Comparison of ENCODE assay signal across 27 cellular contexts in genomic region chr1:171055966-171056643, GRCh38. TPM values are rescaled to one million over a fixed set of nuclear protein-coding genes. Genes with fewer than 3 reads are reported as not detected.
"Had no signal": no experiment of that assay in that cellular context is flagged by ENCODE, and none has a peak within 500 bp of the region (broad histone marks: within the 10 kb centered on the region; RNA-seq: fewer than 3 reads in every experiment).

No MANE protein-coding gene starts in this region.

- H3K9me3 Mint-ChIP-seq: activated CD4-positive, alpha-beta memory T cell treated with anti-CD3 and anti-CD28 coated beads for 36 hours; activated T-helper 2 cell treated with anti-CD3 and anti-CD28 coated beads, Interferon-gamma antibody, Interleukin-2, Interleukin-4, amounts not matched to agents 10 μg/mL and 5 μg/mL and 100 μg/mL, durations not matched to agents 14 hours and 24 hours and 36 hours had no signal

- H3K27me3 Mint-ChIP-seq: activated CD8-positive, alpha-beta memory T cell treated with anti-CD3 and anti-CD28 coated beads, Interleukin-2, amount 10 ng/mL, durations not matched to agents 7 days and 5 days; dendritic cell treated with granulocyte-macrophage colony-stimulating factor and Interleukin-4, amounts not matched to agents 40 ng/mL and 50 ng/mL, for 4 days had no signal

- H3K4me1 Mint-ChIP-seq: activated CD8-positive, alpha-beta memory T cell treated with anti-CD3 and anti-CD28 coated beads, Interleukin-2, amount 10 ng/mL, durations not matched to agents 7 days and 5 days; activated naive CD8-positive, alpha-beta T cell treated with anti-CD3 and anti-CD28 coated beads, Interleukin-2, amount 50 U/mL, for 24 hours had no signal

- H3K27ac ChIP-seq: epithelial cell of prostate, hepatocyte, left lung, right atrium auricular region, skin epidermis, upper lobe of left lung had no signal

- H3K79me2 ChIP-seq: hepatocyte had no signal

- H2AFZ ChIP-seq: hepatocyte had no signal

- H3K27ac Mint-ChIP-seq: activated CD4-positive, alpha-beta memory T cell treated with anti-CD3 and anti-CD28 coated beads for 36 hours; activated CD8-positive, alpha-beta memory T cell treated with anti-CD3 and anti-CD28 coated beads, Interleukin-2, amount 10 ng/mL, durations not matched to agents 7 days and 5 days; activated naive CD4-positive, alpha-beta T cell treated with anti-CD3 and anti-CD28 coated beads for 36 hours; activated naive CD8-positive, alpha-beta T cell treated with anti-CD3 and anti-CD28 coated beads, Interleukin-2, amount 50 U/mL, for 24 hours; activated T-helper 2 cell treated with anti-CD3 and anti-CD28 coated beads, Interferon-gamma antibody, Interleukin-2, Interleukin-4, amounts not matched to agents 10 μg/mL and 5 μg/mL and 100 μg/mL, durations not matched to agents 14 hours and 24 hours and 36 hours; dendritic cell treated with granulocyte-macrophage colony-stimulating factor and Interleukin-4, amounts not matched to agents 40 ng/mL and 50 ng/mL, for 4 days; effector memory CD8-positive, alpha-beta T cell; natural killer cell treated with Interleukin-12 subunit alpha and Interleukin-12 subunit beta and Interleukin-15 and Interleukin-18, amount 100 ng/mL, for 72 hours had no signal

- H3K4me1 ChIP-seq: left lung, right atrium auricular region, upper lobe of left lung had no signal

- H3K27me3 ChIP-seq: hepatocyte, left lung, right atrium auricular region, upper lobe of left lung had no signal

- H3K4me3 Mint-ChIP-seq: activated CD4-positive, alpha-beta memory T cell treated with anti-CD3 and anti-CD28 coated beads for 36 hours; activated CD8-positive, alpha-beta memory T cell treated with anti-CD3 and anti-CD28 coated beads, Interleukin-2, amount 10 ng/mL, durations not matched to agents 7 days and 5 days; activated naive CD4-positive, alpha-beta T cell treated with anti-CD3 and anti-CD28 coated beads for 36 hours; activated naive CD8-positive, alpha-beta T cell treated with anti-CD3 and anti-CD28 coated beads, Interleukin-2, amount 50 U/mL, for 24 hours; dendritic cell treated with granulocyte-macrophage colony-stimulating factor and Interleukin-4, amounts not matched to agents 40 ng/mL and 50 ng/mL, for 4 days; effector memory CD8-positive, alpha-beta T cell; natural killer cell treated with Interleukin-12 subunit alpha and Interleukin-12 subunit beta and Interleukin-15 and Interleukin-18, amount 100 ng/mL, for 72 hours had no signal

- H3K4me2 ChIP-seq: hepatocyte had no signal

- H3K9me3 ChIP-seq: upper lobe of left lung had no signal

- H3K36me3 Mint-ChIP-seq: activated CD4-positive, alpha-beta memory T cell treated with anti-CD3 and anti-CD28 coated beads for 36 hours; activated CD8-positive, alpha-beta memory T cell treated with anti-CD3 and anti-CD28 coated beads, Interleukin-2, amount 10 ng/mL, durations not matched to agents 7 days and 5 days had no signal

- H3K36me3 ChIP-seq: left lung, right atrium auricular region, upper lobe of left lung had no signal

- DNase-seq: activated CD4-positive, alpha-beta memory T cell treated with anti-CD3 and anti-CD28 coated beads for 36 hours; activated CD4-positive, alpha-beta T cell treated with anti-CD3 and anti-CD28 coated beads for 1 hour; activated CD8-positive, alpha-beta memory T cell treated with anti-CD3 and anti-CD28 coated beads, Interleukin-2, amount 10 ng/mL, durations not matched to agents 7 days and 5 days; activated naive CD4-positive, alpha-beta T cell treated with anti-CD3 and anti-CD28 coated beads for 36 hours; activated naive CD8-positive, alpha-beta T cell treated with anti-CD3 and anti-CD28 coated beads, Interleukin-2, amount 50 U/mL, for 24 hours; activated T-cell treated with anti-CD3 and anti-CD28 coated beads, Interleukin-2, amount 50 U/mL, for 1 hour; aorta; effector memory CD8-positive, alpha-beta T cell; kidney; left lung; mesenchymal stem cell; nucleus accumbens; stimulated activated CD4-positive, alpha-beta T cell treated with anti-CD3 and anti-CD28 coated beads, Interleukin-15, amount 100 ng/mL, for 24 hours; stimulated activated CD4-positive, alpha-beta T cell treated with anti-CD3 and anti-CD28 coated beads, Interleukin-4, amount 100 ng/mL, for 4 hours; stimulated activated CD8-positive, alpha-beta memory T cell treated with anti-CD3 and anti-CD28 coated beads, Interleukin-4, amount 100 ng/mL, for 48 hours; stimulated activated naive CD4-positive, alpha-beta T cell treated with Interleukin-2 at 50 U/mL for 16 hours; SW 1271 had no signal

- H3K4me3 ChIP-seq: hepatocyte, left lung, right atrium auricular region, skin epidermis, upper lobe of left lung had no signal

RNA-seq across cellular contexts. Expression of gene FMO3, which starts 34.6 kb away (rescaled TPM):
- total RNA-seq: activated CD4-positive, alpha-beta memory T cell treated with anti-CD3 and anti-CD28 coated beads for 36 hours; activated CD8-positive, alpha-beta memory T cell treated with anti-CD3 and anti-CD28 coated beads, Interleukin-2, amount 10 ng/mL, durations not matched to agents 7 days and 5 days; activated naive CD4-positive, alpha-beta T cell treated with anti-CD3 and anti-CD28 coated beads for 36 hours; activated T-helper 2 cell treated with anti-CD3 and anti-CD28 coated beads, Interferon-gamma antibody, Interleukin-2, Interleukin-4, amounts not matched to agents 10 μg/mL and 5 μg/mL and 100 μg/mL, durations not matched to agents 14 hours and 24 hours and 36 hours; cerebellum; glomerular endothelial cell; natural killer cell treated with Interleukin-12 subunit alpha and Interleukin-12 subunit beta and Interleukin-15 and Interleukin-18, amount 100 ng/mL, for 72 hours had no signal
